Comparison of ENCODE assay signal across 12 cellular contexts in genomic region chr9:136820947-136821332, GRCh38. TPM values are rescaled to one million over a fixed set of nuclear protein-coding genes. Genes with fewer than 3 reads are reported as not detected.
A peak's percentile ranks its signal among the peaks of the same experiment; 100 is the strongest.
DNase-seq lines count a peak whose midpoint lies in the region; ATAC-seq and TF ChIP-seq lines count a peak whose summit lies in the region.
"Had no signal": no experiment of that assay in that cellular context is flagged by ENCODE, and none has a peak within 500 bp of the region (broad histone marks: within the 10 kb centered on the region; RNA-seq: fewer than 3 reads in every experiment).

No MANE protein-coding gene starts in this region.

- CTCF ChIA-PET in RWPE1 (lab: Yijun Ruan, JAX) (no interaction called here), Caco-2 (lab: Charles Lee) (no interaction called here)

- H3K36me3 ChIP-seq in thoracic aorta (peaks cover 16% of the 10 kb centered on the region), Caco-2 (ENCODE audit: control insufficient read depth, insufficient read depth, low read length) (no peaks in the 10 kb centered on the region; the same call in 1 of the 2 replicates)

- peak; percentile 45 for DNase-seq in amniotic epithelial cell (ENCODE audit: low read depth)
- peak; percentile 18 for DNase-seq in fibroblast of the aortic adventitia (ENCODE audit: low read depth)
- no peak for DNase-seq in mesothelial cell of epicardium (ENCODE audit: low spot score in 2 of 2, unreplicated experiment in 2 of 2)
- DNase-seq in thoracic aorta (ENCODE audit: low spot score), result no peak
- no peak for DNase-seq in RWPE1 (ENCODE audit: low spot score)
- DNase-seq in germinal center (ENCODE audit: low spot score), result no peak
- no peak for DNase-seq in activated CD4-positive, alpha-beta T cell treated with anti-CD3 and anti-CD28 coated beads, Interleukin-2, amount 10 ng/mL, durations not matched to agents 24 days and 14 days
- DNase-seq in Caco-2, result no peak
- DNase-seq: activated CD4-positive, CD25-positive, alpha-beta regulatory T cell treated with anti-CD3 and anti-CD28 coated beads, Interleukin-2, amount 50 U/mL, for 72 hours; KG1; NCI-H2171; stimulated activated CD4-positive, alpha-beta T cell treated with anti-CD3 and anti-CD28 coated beads, Interleukin-2, amount 100 ng/mL, for 48 hours had no signal

- H3K36me3 Mint-ChIP-seq in mesothelial cell of epicardium (peaks cover 11% of the 10 kb centered on the region), Caco-2 (ENCODE audit: insufficient read depth, unreplicated experiment) (peaks cover 82% of the 10 kb centered on the region)
- peaks cover 16% of the 10 kb centered on the region for H3K36me3 Mint-ChIP-seq in activated CD4-positive, alpha-beta T cell treated with anti-CD3 and anti-CD28 coated beads, Interleukin-2, amount 10 ng/mL, durations not matched to agents 24 days and 14 days (ENCODE audit: low read depth)

- no peak for TF ChIP-seq CTCF in fibroblast of the aortic adventitia (IDR thresholded peaks at IDR 0.05; ENCODE audit: insufficient read depth, low read length)
- TF ChIP-seq CTCF in mesothelial cell of epicardium (IDR thresholded peaks at IDR 0.05; ENCODE audit: unreplicated experiment), result no peak
- no peak for TF ChIP-seq CTCF in thoracic aorta (IDR thresholded peaks at IDR 0.05)
- TF ChIP-seq CTCF in RWPE1 (conservative IDR thresholded peaks at IDR 0.05; ENCODE audit: low read depth), result no peak
- TF ChIP-seq CTCF in Caco-2 (IDR thresholded peaks at IDR 0.05; ENCODE audit: insufficient read depth in 1 of 2, low read depth in 1 of 2, low read length in 1 of 2, severe bottlenecking in 1 of 2, unreplicated experiment in 1 of 2), result no peak

- H3K9me3 ChIP-seq in thoracic aorta (no peaks in the 10 kb centered on the region), Caco-2 (no peaks in the 10 kb centered on the region)

- ATAC-seq in thoracic aorta (ENCODE audit: insufficient number of reproducible peaks, low FRiP score, low read depth), result no peak

- H3K27ac ChIP-seq in thoracic aorta, result no peak overlapping the region
- H3K27ac ChIP-seq in RWPE1, result no peak overlapping the region

- intact Hi-C loops in activated CD4-positive, alpha-beta T cell treated with anti-CD3 and anti-CD28 coated beads, Interleukin-2, amount 10 ng/mL, durations not matched to agents 24 days and 14 days (cut with micrococcal nuclease), result no loop called here
- intact Hi-C loops in Caco-2 (cut with micrococcal nuclease; ENCODE audit: unreplicated experiment), result no loop called here

- H3K4me1 ChIP-seq in thoracic aorta (ENCODE audit: control insufficient read depth in 1 of 2, low read depth in 2 of 2), result peaks cover 3 to 11% of the 10 kb centered on the region in 2 donors
- no peaks in the 10 kb centered on the region for H3K4me1 ChIP-seq in Caco-2

- H3K27me3 Mint-ChIP-seq in mesothelial cell of epicardium (ENCODE audit: low read depth), result no peaks in the 10 kb centered on the region
- H3K27me3 Mint-ChIP-seq in activated CD4-positive, alpha-beta T cell treated with anti-CD3 and anti-CD28 coated beads, Interleukin-2, amount 10 ng/mL, durations not matched to agents 24 days and 14 days, result no peaks in the 10 kb centered on the region
- no peaks in the 10 kb centered on the region for H3K27me3 Mint-ChIP-seq in Caco-2 (ENCODE audit: insufficient read depth, unreplicated experiment)

- H3K27ac Mint-ChIP-seq in mesothelial cell of epicardium, result peak overlapping the region; percentile 76
- no peak overlapping the region for H3K27ac Mint-ChIP-seq in activated CD4-positive, alpha-beta T cell treated with anti-CD3 and anti-CD28 coated beads, Interleukin-2, amount 10 ng/mL, durations not matched to agents 24 days and 14 days
- no peak overlapping the region for H3K27ac Mint-ChIP-seq in Caco-2 (ENCODE audit: unreplicated experiment)

- POLR2A ChIA-PET in RWPE1 (lab: Yijun Ruan, JAX; ENCODE audit: low non-redundant PET) (no interaction called here), Caco-2 (lab: Charles Lee) (no interaction called here)

- H3K4me1 Mint-ChIP-seq in mesothelial cell of epicardium (peaks cover 8% of the 10 kb centered on the region), Caco-2 (ENCODE audit: low read depth, unreplicated experiment) (no peaks in the 10 kb centered on the region)
- peaks cover 3% of the 10 kb centered on the region for H3K4me1 Mint-ChIP-seq in activated CD4-positive, alpha-beta T cell treated with anti-CD3 and anti-CD28 coated beads, Interleukin-2, amount 10 ng/mL, durations not matched to agents 24 days and 14 days

- no peaks in the 10 kb centered on the region for H3K27me3 ChIP-seq in thoracic aorta (replicated peaks; ENCODE audit: insufficient read depth)
- H3K27me3 ChIP-seq in Caco-2 (replicated peaks; ENCODE audit: control insufficient read depth, insufficient read depth, low read length), result no peaks in the 10 kb centered on the region

- H3K9me3 Mint-ChIP-seq in mesothelial cell of epicardium (no peaks in the 10 kb centered on the region), Caco-2 (ENCODE audit: unreplicated experiment) (no peaks in the 10 kb centered on the region)
- H3K9me3 Mint-ChIP-seq in activated CD4-positive, alpha-beta T cell treated with anti-CD3 and anti-CD28 coated beads, Interleukin-2, amount 10 ng/mL, durations not matched to agents 24 days and 14 days, result no peaks in the 10 kb centered on the region

- BruUV-seq in Caco-2 (replicated peaks; lab: Mats Ljungman, UMichigan), result no TSS peak

- peak overlapping the region; percentile 72 for H3K4me3 Mint-ChIP-seq in mesothelial cell of epicardium
- no peak overlapping the region for H3K4me3 Mint-ChIP-seq in activated CD4-positive, alpha-beta T cell treated with anti-CD3 and anti-CD28 coated beads, Interleukin-2, amount 10 ng/mL, durations not matched to agents 24 days and 14 days
- H3K4me3 Mint-ChIP-seq in Caco-2 (ENCODE audit: unreplicated experiment), result no peak overlapping the region

- H3K4me3 ChIP-seq in fibroblast of the aortic adventitia (ENCODE audit: low read depth, low read length) (peak overlapping the region; percentile 28), thoracic aorta (peak overlapping the region; percentile 68), Caco-2 (ENCODE audit: low read depth, low read length) (no peak overlapping the region)

RNA-seq across cellular contexts. Expression of gene RABL6, which starts 13.2 kb away (rescaled TPM):
- total RNA-seq in fibroblast of the aortic adventitia (ENCODE audit: low replicate concordance) (49.8 and 62.0 TPM in 2 replicates), mesothelial cell of epicardium (120 to 124 TPM (median 122 TPM) in 3 replicates), thoracic aorta (10 to 100 TPM; 61.7 to 86.2 TPM), Caco-2 (2022) (134 and 138 TPM in 2 replicates)
- 116 and 119 TPM in 2 replicates for total RNA-seq in activated CD4-positive, alpha-beta T cell treated with anti-CD3 and anti-CD28 coated beads, Interleukin-2, amount 10 ng/mL, durations not matched to agents 24 days and 14 days

RNA-seq across cellular contexts. Expression of gene AJM1, which starts 21.3 kb away (rescaled TPM):
- 1.1 and 1.3 TPM in 2 replicates for total RNA-seq in fibroblast of the aortic adventitia (ENCODE audit: low replicate concordance)
- 3.1 to 3.8 TPM (median 3.6 TPM) in 3 replicates for total RNA-seq in mesothelial cell of epicardium
- total RNA-seq in thoracic aorta, result 1 to 10 TPM; 7.3 to 9.2 TPM
- total RNA-seq in activated CD4-positive, alpha-beta T cell treated with anti-CD3 and anti-CD28 coated beads, Interleukin-2, amount 10 ng/mL, durations not matched to agents 24 days and 14 days, result 5.7 and 5.9 TPM in 2 replicates
- 3.6 and 4.2 TPM in 2 replicates for total RNA-seq in Caco-2 (2022)

RNA-seq across cellular contexts. Expression of gene CCDC183, which starts 24.8 kb away (rescaled TPM):
- total RNA-seq in fibroblast of the aortic adventitia (ENCODE audit: low replicate concordance) (0.16 TPM in 1 of 2 replicates, not detected in the other), mesothelial cell of epicardium (25.1 to 29.1 TPM (median 26.5 TPM) in 3 replicates), thoracic aorta (under 1 TPM; 0.68 to 0.71 TPM), Caco-2 (2022) (4.2 and 5.8 TPM in 2 replicates)
- total RNA-seq in activated CD4-positive, alpha-beta T cell treated with anti-CD3 and anti-CD28 coated beads, Interleukin-2, amount 10 ng/mL, durations not matched to agents 24 days and 14 days, result 0.14 and 0.42 TPM in 2 replicates

RNA-seq across cellular contexts. Expression of gene PHPT1, which starts 28.3 kb away (rescaled TPM):
- total RNA-seq in fibroblast of the aortic adventitia (ENCODE audit: low replicate concordance), result 28.7 and 83.2 TPM in 2 replicates
- total RNA-seq in mesothelial cell of epicardium, result 159 to 168 TPM (median 168 TPM) in 3 replicates
- total RNA-seq in thoracic aorta, result 10 to 100 TPM; 37.5 to 92.1 TPM
- total RNA-seq in activated CD4-positive, alpha-beta T cell treated with anti-CD3 and anti-CD28 coated beads, Interleukin-2, amount 10 ng/mL, durations not matched to agents 24 days and 14 days, result 134 and 145 TPM in 2 replicates
- total RNA-seq in Caco-2 (2022), result 103 and 105 TPM in 2 replicates

RNA-seq across cellular contexts. Expression of gene TMEM141, which starts 29.8 kb away (rescaled TPM):
- total RNA-seq in fibroblast of the aortic adventitia (ENCODE audit: low replicate concordance), result 9.4 and 30.8 TPM in 2 replicates
- total RNA-seq in mesothelial cell of epicardium, result 70.4 to 72.4 TPM (median 71.7 TPM) in 3 replicates
- total RNA-seq in thoracic aorta, result 10 to 100 TPM; 12.8 to 37.8 TPM
- total RNA-seq in activated CD4-positive, alpha-beta T cell treated with anti-CD3 and anti-CD28 coated beads, Interleukin-2, amount 10 ng/mL, durations not matched to agents 24 days and 14 days, result 36.1 and 40.1 TPM in 2 replicates
- 107 and 122 TPM in 2 replicates for total RNA-seq in Caco-2 (2022)

Comparison
In these comparisons a context has a peak if more than half of its experiments do, and no peak if none do; other contexts are left out.
1. DNase-seq: peak in amniotic epithelial cell (single experiment) and fibroblast of the aortic adventitia (single experiment); none in mesothelial cell of epicardium (0 of 2), thoracic aorta (single experiment), RWPE1 (single experiment), germinal center (single experiment), activated CD4-positive, alpha-beta T cell treated with anti-CD3 and anti-CD28 coated beads, Interleukin-2, amount 10 ng/mL, durations not matched to agents 24 days and 14 days (single experiment) and Caco-2 (0 of 2).